ENCODE assay signal across 15 cellular contexts in the genomic region with DNA sequence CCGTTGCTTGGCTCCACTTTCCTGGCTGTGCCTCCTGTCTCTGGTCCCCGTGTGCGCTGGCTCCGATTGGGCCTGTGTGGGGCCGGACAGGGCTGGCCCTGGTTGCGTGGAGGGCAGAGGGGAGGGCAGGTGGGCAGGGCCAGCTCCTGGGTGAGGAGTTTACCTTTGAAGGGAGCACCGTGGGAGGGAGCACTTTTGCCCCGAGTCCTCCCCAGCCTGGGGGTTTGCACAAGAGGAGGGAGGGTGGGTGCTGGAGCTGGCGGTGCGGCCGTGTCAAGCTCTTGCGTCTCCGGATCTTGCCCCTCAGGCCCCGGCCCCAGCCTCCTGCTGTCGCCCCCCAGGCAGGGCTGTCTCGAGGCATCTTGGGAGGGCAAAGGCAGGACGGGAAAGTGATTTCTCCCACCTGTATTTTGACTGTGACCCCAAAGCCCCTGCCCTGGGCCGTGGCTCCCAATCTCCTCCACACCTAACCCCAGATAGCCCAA. TPM values are rescaled to one million over a fixed set of nuclear protein-coding genes. Genes with fewer than 3 reads are reported as not detected.
DNase-seq lines count a peak whose midpoint lies in the region; ATAC-seq and TF ChIP-seq lines count a peak whose summit lies in the region.
"Had no signal": no experiment of that assay in that cellular context is flagged by ENCODE, and none has a peak within 500 bp of the region (broad histone marks: within the 10 kb centered on the region; RNA-seq: fewer than 3 reads in every experiment).

No MANE protein-coding gene starts in this region.

- no peak for ATAC-seq in GM18868 (IDR thresholded peaks at IDR 0.05; ENCODE audit: unreplicated experiment)
- ATAC-seq: heart left ventricle, left lung had no signal

- TF ChIP-seq POLR2A in NB4 (IDR thresholded peaks at IDR 0.05; ENCODE audit: extremely low read depth, insufficient read length) = no peak

- peaks cover 12% of the 10 kb centered on the region for H3K36me3 ChIP-seq in DOHH2 (ENCODE audit: control insufficient read depth, low read length)
- H3K36me3 ChIP-seq: heart left ventricle, left lung had no signal

- DNase-seq in NB4 (ENCODE audit: low read depth) (peak; percentile 71), coronary artery (ENCODE audit: low spot score) (peak; percentile 57), posterior vena cava (ENCODE audit: low spot score) (peak; percentile 80), CD1c-positive myeloid dendritic cell (ENCODE audit: extremely low spot score) (no peak), HEK293T (ENCODE audit: extremely low spot score) (no peak), ureter (ENCODE audit: low spot score) (no peak)
- DNase-seq: KG1; NCI-H2029; nucleus accumbens; stimulated activated CD4-positive, alpha-beta T cell treated with anti-CD3 and anti-CD28 coated beads, Interleukin-2, amount 100 ng/mL, for 24 hours; stimulated activated naive CD4-positive, alpha-beta T cell had no signal

- H3K27ac ChIP-seq in DOHH2 (ENCODE audit: low read depth, low read length) (peak overlapping the region; percentile 83), coronary artery (no peak overlapping the region)
- H3K27ac ChIP-seq: heart left ventricle had no signal

- peaks cover 22% of the 10 kb centered on the region for H3F3A ChIP-seq in DOHH2 (ENCODE audit: control insufficient read depth, insufficient read depth)

- no peak overlapping the region for H3K4me3 ChIP-seq in DOHH2 (ENCODE audit: low read length)
- no peak overlapping the region for H3K4me3 ChIP-seq in NB4 (ENCODE audit: low read depth, low read length)
- no peak overlapping the region for H3K4me3 ChIP-seq in coronary artery
- H3K4me3 ChIP-seq: heart left ventricle, left lung had no signal

- H3K4me2 ChIP-seq in DOHH2 (ENCODE audit: low read length) = peak overlapping the region; percentile 43

- peaks cover 90% of the 10 kb centered on the region for H3K4me1 ChIP-seq in DOHH2 (ENCODE audit: control insufficient read depth, low read length)

- H3K79me2 ChIP-seq in DOHH2 (ENCODE audit: control insufficient read depth, low read length) = peaks cover 17% of the 10 kb centered on the region

- TF ChIP-seq CTCF in DOHH2 (IDR thresholded peaks at IDR 0.05; ENCODE audit: low read depth, low read length, poor library complexity, severe bottlenecking) (no peak), NB4 (IDR thresholded peaks at IDR 0.05; ENCODE audit: low read depth, low read length) (no peak), coronary artery (IDR thresholded peaks at IDR 0.05) (no peak)

- CTCF ChIA-PET in HEK293T (lab: Yijun Ruan, JAX) = interaction anchor here (1.5 kb wide), 1 partner anchor 20 kb away, joined by 5 read pairs; no protein-coding TSS in a partner anchor

- intact Hi-C loops in posterior vena cava (cut with DNase I) = no loop called here

- H3K9me2 ChIP-seq in DOHH2 (replicated peaks; ENCODE audit: control insufficient read depth, low read length) = no peaks in the 10 kb centered on the region

- no peaks in the 10 kb centered on the region for H3K27me3 ChIP-seq in DOHH2 (ENCODE audit: control insufficient read depth, low read length)

- H4K20me1 ChIP-seq in DOHH2 (ENCODE audit: control insufficient read depth, insufficient read depth, low read depth, low read length) = no peaks in the 10 kb centered on the region

- POLR2A ChIA-PET in HEK293T (lab: Yijun Ruan, JAX) = interaction anchor here (1.1 to 1.4 kb wide), 2 partner anchors 20 kb away, joined by 3 to 8 read pairs; no protein-coding TSS in a partner anchor

- H3K9me3 ChIP-seq in DOHH2 (ENCODE audit: control insufficient read depth, insufficient read depth, low read length) = no peaks in the 10 kb centered on the region
- H3K9me3 ChIP-seq: heart left ventricle, left lung had no signal

TF ChIP-seq in HEK293T, 16 proteins besides CTCF, POLR2A, EP300 and RAD21:
- TF ChIP-seq CTBP1 (IDR thresholded peaks at IDR 0.05; ENCODE audit: borderline replicate concordance) = no peak
- TF ChIP-seq ARNT (IDR thresholded peaks at IDR 0.05) = no peak
- TF ChIP-seq TARDBP (IDR thresholded peaks at IDR 0.05) = no peak
- TF ChIP-seq BHLHE40 (IDR thresholded peaks at IDR 0.05; ENCODE audit: borderline replicate concordance) = no peak
- no peak for TF ChIP-seq FOXA1 (IDR thresholded peaks at IDR 0.05)
- no peak for TF ChIP-seq HDGF (IDR thresholded peaks at IDR 0.05; ENCODE audit: borderline replicate concordance)
- no peak for TF ChIP-seq ZNF384 (IDR thresholded peaks at IDR 0.05)
- no peak for TF ChIP-seq L3MBTL2 (conservative IDR thresholded peaks at IDR 0.05)
- no peak for TF ChIP-seq SP1 (IDR thresholded peaks at IDR 0.05)
- TF ChIP-seq NFRKB (IDR thresholded peaks at IDR 0.05) = no peak
- TF ChIP-seq, protein P1, sequence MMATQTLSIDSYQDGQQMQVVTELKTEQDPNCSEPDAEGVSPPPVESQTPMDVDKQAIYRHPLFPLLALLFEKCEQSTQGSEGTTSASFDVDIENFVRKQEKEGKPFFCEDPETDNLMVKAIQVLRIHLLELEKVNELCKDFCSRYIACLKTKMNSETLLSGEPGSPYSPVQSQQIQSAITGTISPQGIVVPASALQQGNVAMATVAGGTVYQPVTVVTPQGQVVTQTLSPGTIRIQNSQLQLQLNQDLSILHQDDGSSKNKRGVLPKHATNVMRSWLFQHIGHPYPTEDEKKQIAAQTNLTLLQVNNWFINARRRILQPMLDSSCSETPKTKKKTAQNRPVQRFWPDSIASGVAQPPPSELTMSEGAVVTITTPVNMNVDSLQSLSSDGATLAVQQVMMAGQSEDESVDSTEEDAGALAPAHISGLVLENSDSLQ (IDR thresholded peaks at IDR 0.05) = no peak
- no peak for TF ChIP-seq FOXK2 (IDR thresholded peaks at IDR 0.05)
- no peak for TF ChIP-seq ELF4 (IDR thresholded peaks at IDR 0.05)
- no peak for TF ChIP-seq SUZ12 (IDR thresholded peaks at IDR 0.05)
- TF ChIP-seq FOXM1 (IDR thresholded peaks at IDR 0.05; ENCODE audit: borderline replicate concordance) = no peak
- TF ChIP-seq LEF1 (IDR thresholded peaks at IDR 0.05; ENCODE audit: borderline replicate concordance) = no peak

RNA-seq across cellular contexts. Expression of a gene that starts 48.3 kb away (rescaled TPM):
- total RNA-seq in posterior vena cava (10 to 100 TPM; 52.6 to 54.2 TPM), ureter (63.3 TPM)

Comparison
In these comparisons a context has a peak if more than half of its experiments do, and no peak if none do; other contexts are left out.
1. DNase-seq: peak in NB4 (single experiment), coronary artery (single experiment) and posterior vena cava (single experiment); none in CD1c-positive myeloid dendritic cell (single experiment), HEK293T (single experiment) and ureter (single experiment).